22 cellular contexts compared by ENCODE assay signal in the genomic region with DNA sequence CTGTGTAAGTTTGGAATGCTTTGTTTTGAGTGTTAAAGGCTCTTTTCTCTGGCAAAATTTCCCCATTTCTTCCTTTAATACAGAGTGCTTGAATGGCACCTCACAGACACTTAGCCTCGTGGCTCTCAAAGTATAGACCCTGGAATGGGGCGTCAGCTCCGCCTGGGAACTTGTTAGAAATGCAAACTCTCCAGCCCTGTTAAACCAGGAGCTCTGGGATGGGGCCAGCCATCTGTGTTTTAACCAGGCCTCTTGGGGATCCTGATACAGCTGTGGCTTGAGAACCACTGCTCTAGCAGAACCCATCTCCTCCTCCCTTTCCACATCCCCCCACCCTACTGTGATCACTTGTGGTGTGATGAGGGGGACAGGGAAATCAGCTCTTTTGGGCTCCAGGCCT.
"Had no signal": no experiment of that assay in that cellular context is flagged by ENCODE, and none has a peak within 500 bp of the region (broad histone marks: within the 10 kb centered on the region; RNA-seq: fewer than 3 reads in every experiment).

No MANE protein-coding gene starts in this region.

- H3K9me3 Mint-ChIP-seq: activated CD4-positive, alpha-beta memory T cell treated with anti-CD3 and anti-CD28 coated beads for 36 hours; activated naive CD4-positive, alpha-beta T cell treated with anti-CD3 and anti-CD28 coated beads, Interleukin-2, amount 10 ng/mL, durations not matched to agents 7 days and 5 days; dendritic cell treated with granulocyte-macrophage colony-stimulating factor and Interleukin-4, amounts not matched to agents 40 ng/mL and 50 ng/mL, for 4 days; memory B cell; nephron had no signal

- H3K27me3 ChIP-seq: foreskin keratinocyte, upper lobe of left lung had no signal

- H3K9me3 ChIP-seq: thoracic aorta, upper lobe of left lung had no signal

- H3K4me1 ChIP-seq: foreskin keratinocyte, upper lobe of left lung had no signal

- FAIRE-seq: bronchial epithelial cell had no signal

- H3K27ac Mint-ChIP-seq: activated CD4-positive, alpha-beta memory T cell treated with anti-CD3 and anti-CD28 coated beads for 36 hours; activated naive CD4-positive, alpha-beta T cell treated with anti-CD3 and anti-CD28 coated beads, Interleukin-2, amount 10 ng/mL, durations not matched to agents 7 days and 5 days; dendritic cell treated with granulocyte-macrophage colony-stimulating factor and Interleukin-4, amounts not matched to agents 40 ng/mL and 50 ng/mL, for 4 days; memory B cell; T-helper 17 cell had no signal

- H3K27me3 Mint-ChIP-seq: activated naive CD4-positive, alpha-beta T cell treated with anti-CD3 and anti-CD28 coated beads, Interleukin-2, amount 10 ng/mL, durations not matched to agents 7 days and 5 days had no signal

- H3K4me3 ChIP-seq: thoracic aorta, upper lobe of left lung had no signal

- DNase-seq: activated CD4-positive, alpha-beta memory T cell treated with anti-CD3 and anti-CD28 coated beads for 36 hours; activated CD4-positive, alpha-beta T cell treated with anti-CD3 and anti-CD28 coated beads for 4 hours; activated CD4-positive, CD25-positive, alpha-beta regulatory T cell; activated naive CD4-positive, alpha-beta T cell treated with anti-CD3 and anti-CD28 coated beads, Interleukin-2, amount 10 ng/mL, durations not matched to agents 7 days and 5 days; activated T-cell treated with anti-CD3 and anti-CD28 coated beads, Interleukin-2, amount 50 U/mL, for 48 hours; amygdala; effector CD8-positive, alpha-beta T cell; erythroblast; foreskin keratinocyte; hippocampal formation; kidney glomerular epithelial cell; nucleus accumbens; stimulated activated CD4-positive, alpha-beta T cell treated with anti-CD3 and anti-CD28 coated beads, Interleukin-2, amount 100 ng/mL, for 48 hours; stimulated activated naive CD4-positive, alpha-beta T cell treated with Interleukin-2 at 50 U/mL for 16 hours; SW 1271; T-helper 17 cell; upper lobe of left lung had no signal

- H3K36me3 ChIP-seq: thoracic aorta, upper lobe of left lung had no signal

- ATAC-seq: foreskin keratinocyte, T-helper 17 cell had no signal

- H3K36me3 Mint-ChIP-seq: activated CD4-positive, alpha-beta memory T cell treated with anti-CD3 and anti-CD28 coated beads for 36 hours; activated naive CD4-positive, alpha-beta T cell treated with anti-CD3 and anti-CD28 coated beads, Interleukin-2, amount 10 ng/mL, durations not matched to agents 7 days and 5 days; memory B cell had no signal

- H3K27ac ChIP-seq: foreskin keratinocyte, thoracic aorta, upper lobe of left lung had no signal

- H3K4me3 Mint-ChIP-seq: activated CD4-positive, alpha-beta memory T cell treated with anti-CD3 and anti-CD28 coated beads for 36 hours; activated naive CD4-positive, alpha-beta T cell treated with anti-CD3 and anti-CD28 coated beads, Interleukin-2, amount 10 ng/mL, durations not matched to agents 7 days and 5 days; dendritic cell treated with granulocyte-macrophage colony-stimulating factor and Interleukin-4, amounts not matched to agents 40 ng/mL and 50 ng/mL, for 4 days; memory B cell; nephron; T-helper 17 cell had no signal

- H3K4me1 Mint-ChIP-seq: activated naive CD4-positive, alpha-beta T cell treated with anti-CD3 and anti-CD28 coated beads, Interleukin-2, amount 10 ng/mL, durations not matched to agents 7 days and 5 days; T-helper 17 cell had no signal
